1 cellular context compared by ENCODE assay signal in genomic region chr22:38758276-38758945, GRCh38.
TF ChIP-seq lines count a peak whose summit lies in the region.

No MANE protein-coding gene starts in this region.

TF ChIP-seq in SK-N-SH, 30 proteins besides CTCF, POLR2A, EP300 and RAD21 (continued from another document):
- TF ChIP-seq PBX3 (IDR thresholded peaks at IDR 0.05) (no peak), SIN3A (IDR thresholded peaks at IDR 0.05; ENCODE audit: borderline replicate concordance, low read depth, low read length) (no peak), TEAD4 (IDR thresholded peaks at IDR 0.05; ENCODE audit: borderline replicate concordance, insufficient read depth) (no peak), ELF1 (IDR thresholded peaks at IDR 0.05) (no peak), EZH2phosphoT487 (IDR thresholded peaks at IDR 0.05; ENCODE audit: borderline replicate concordance, low read depth) (no peak), SMC3 (IDR thresholded peaks at IDR 0.05; ENCODE audit: low read depth, low read length) (no peak), CHD2 (IDR thresholded peaks at IDR 0.05; ENCODE audit: low read length, partially characterized antibody) (no peak), GATA2 (CRISPR knock-in tag; IDR thresholded peaks at IDR 0.05) (no peak), MEF2A (IDR thresholded peaks at IDR 0.05; ENCODE audit: borderline replicate concordance, low read depth) (no peak)
